In the genomic region with DNA sequence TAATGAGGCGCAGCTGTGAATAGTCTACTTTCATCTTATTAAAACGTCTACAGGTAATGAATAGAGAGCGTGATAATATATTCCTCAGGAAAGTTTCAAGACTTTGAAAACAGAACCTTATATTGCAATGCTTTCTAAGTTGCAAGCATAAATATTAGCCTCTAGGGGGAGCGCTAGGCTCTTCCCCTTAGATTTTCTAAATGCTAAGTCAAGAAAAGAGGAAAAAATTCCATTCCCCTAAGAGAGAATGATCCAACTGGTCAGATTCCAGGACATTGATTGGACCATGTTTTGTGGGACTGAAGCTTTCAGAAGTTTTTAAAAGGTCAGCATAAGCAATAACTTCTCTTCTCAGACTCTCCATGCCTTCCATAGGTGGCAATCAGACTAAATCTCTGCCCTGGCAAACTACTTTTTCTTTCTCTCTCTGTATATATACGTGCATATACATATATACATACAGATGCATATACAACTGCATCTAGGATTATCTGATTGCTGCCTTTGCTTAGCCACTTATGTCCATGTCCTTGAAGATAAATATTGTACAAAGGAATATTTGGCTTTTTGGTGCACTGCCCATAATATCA, we compare ENCODE assay signal across 8 cellular contexts.
DNase-seq lines count a peak whose midpoint lies in the region; ATAC-seq and TF ChIP-seq lines count a peak whose summit lies in the region.

No MANE protein-coding gene starts in this region.

- 0 out of 2 replicates have a peak, but pooled peaks cover 5% of the 10 kb centered on the region for H3K27me3 ChIP-seq in OCI-LY3 (ENCODE audit: low read depth, low read length)
- H3K27me3 ChIP-seq in right lobe of liver, result no peaks in the 10 kb centered on the region

- H3K4me3 ChIP-seq in OCI-LY3 (ENCODE audit: low read length) (peak overlapping the region; percentile 10; the same call in 1 of the 2 replicates), right lobe of liver (no peak overlapping the region)

- peak overlapping the region; percentile 48; the same call in 1 of the 2 replicates for H2AFZ ChIP-seq in OCI-LY3 (ENCODE audit: low read depth, low read length)

- DNase-seq in Right ventricle myocardium superior (no peak), cardiac septum (ENCODE audit: low spot score) (no peak), cerebellar cortex (ENCODE audit: low spot score) (peak; percentile 75), right lobe of liver (no peak), GF-D8 (lab: John Stamatoyannopoulos, UW) (no peak)
- DNase-seq in stimulated activated CD4-positive, alpha-beta T cell treated with anti-CD3 and anti-CD28 coated beads, Interleukin-4, amount 100 ng/mL, for 24 hours, result no peak

- WGBS in right lobe of liver (ENCODE audit: insufficient coverage, low coverage, low lambda C conversion rate, missing lambda C conversion rate), result 12% methylated on average over 5 of the region's 5 CpGs

- no peak overlapping the region for H3K27ac ChIP-seq in OCI-LY3 (ENCODE audit: low read length)
- no peak overlapping the region for H3K27ac ChIP-seq in right lobe of liver

- no peak overlapping the region for H3K9ac ChIP-seq in OCI-LY3 (ENCODE audit: low read length)

- TF ChIP-seq CTCF in OCI-LY3 (IDR thresholded peaks at IDR 0.05; ENCODE audit: low read depth, low read length) (peak; percentile 98), right lobe of liver (IDR thresholded peaks at IDR 0.05) (peak; percentile 77 to 95 (median 94))

- H3K4me1 ChIP-seq in OCI-LY3 (ENCODE audit: low read length) (peaks cover 4% of the 10 kb centered on the region), right lobe of liver (no peaks in the 10 kb centered on the region)

- no peaks in the 10 kb centered on the region for H4K20me1 ChIP-seq in OCI-LY3 (ENCODE audit: insufficient read depth, low read length)

- no peak for TF ChIP-seq POLR2A in right lobe of liver (IDR thresholded peaks at IDR 0.05)

- no peaks in the 10 kb centered on the region for H3K79me2 ChIP-seq in OCI-LY3 (ENCODE audit: low read length)

- peak overlapping the region; percentile 44 for H3K4me2 ChIP-seq in OCI-LY3 (ENCODE audit: low read length)

- no peaks in the 10 kb centered on the region for H3K9me3 ChIP-seq in OCI-LY3 (ENCODE audit: insufficient read depth, low read length)
- no peaks in the 10 kb centered on the region for H3K9me3 ChIP-seq in right lobe of liver

- no peaks in the 10 kb centered on the region for H3K36me3 ChIP-seq in OCI-LY3 (replicated peaks; ENCODE audit: low read depth, low read length)
- H3K36me3 ChIP-seq in right lobe of liver, result no peaks in the 10 kb centered on the region

- peak; percentile 67 for ATAC-seq in Right ventricle myocardium superior (ENCODE audit: poor library complexity)
- ATAC-seq in HG03108 (IDR thresholded peaks at IDR 0.05; ENCODE audit: unreplicated experiment), result peak; percentile 58
- ATAC-seq in right lobe of liver, result peak; percentile 82 to 92 (median 86)

- intact Hi-C loops in Right ventricle myocardium superior (cut with DNase I), result no loop called here
- intact Hi-C loops in cardiac septum (cut with DNase I), result loop anchor here (2.0 to 5.0 kb wide), 4 partner anchors 49 to 489 kb away; no protein-coding TSS in a partner anchor
- intact Hi-C loops in right lobe of liver (cut with DNase I), result no loop called here
